In genomic region chr13:40762849-40763248, GRCh38 we compare ENCODE assay signal across 25 cellular contexts. TPM values are rescaled to one million over a fixed set of nuclear protein-coding genes. Genes with fewer than 3 reads are reported as not detected.
DNase-seq lines count a peak whose midpoint lies in the region; ATAC-seq and TF ChIP-seq lines count a peak whose summit lies in the region.
"Had no signal": no experiment of that assay in that cellular context is flagged by ENCODE, and none has a peak within 500 bp of the region (broad histone marks: within the 10 kb centered on the region; RNA-seq: fewer than 3 reads in every experiment).

No MANE protein-coding gene starts in this region.

- DNase-seq in AG04450 (ENCODE audit: low read depth, low spot score): no peak
- no peak for DNase-seq in CD4-positive, CD25-positive, alpha-beta regulatory T cell
- DNase-seq in Karpas-422: peak; percentile 78
- DNase-seq in effector memory CD8-positive, alpha-beta T cell: no peak
- no peak for DNase-seq in NCI-H2196 treated with DMSO at 0.1 percent for 48 hours (lab: John Stamatoyannopoulos, UW; ENCODE audit: unreplicated experiment)
- no peak for DNase-seq in suprapubic skin (ENCODE audit: low spot score in 2 of 2)
- DNase-seq in BE2C: no peak
- DNase-seq: activated CD4-positive, CD25-positive, alpha-beta regulatory T cell; activated CD8-positive, alpha-beta memory T cell treated with anti-CD3 and anti-CD28 coated beads for 24 hours; activated naive CD8-positive, alpha-beta T cell treated with anti-CD3 and anti-CD28 coated beads, Interleukin-2, amount 10 ng/mL, durations not matched to agents 7 days and 5 days; activated T-cell treated with anti-CD3 and anti-CD28 coated beads, Interleukin-2, amount 50 U/mL, for 4 hours; brain microvascular endothelial cell; Caco-2; effector CD8-positive, alpha-beta T cell; H7; KBM-7; mammary epithelial cell; NCI-H1436 treated with DMSO at 0.1 percent for 48 hours; NCI-H510A treated with DMSO at 0.1 percent for 48 hours; occipital lobe had no signal

- no peak for ATAC-seq in CD4-positive, CD25-positive, alpha-beta regulatory T cell (ENCODE audit: low read depth in 2 of 2)
- ATAC-seq in effector memory CD8-positive, alpha-beta T cell (replicated peaks): no peak
- ATAC-seq in GM21786 (IDR thresholded peaks at IDR 0.05; ENCODE audit: unreplicated experiment): no peak
- ATAC-seq: activated T-cell treated with anti-CD3 and anti-CD28 coated beads, Interleukin-2, amount 50 U/mL, for 4 hours; esophagus mucosa had no signal

- peaks cover 21 to 60% (median 30%) of the 10 kb centered on the region in 4 donors for H3K4me1 Mint-ChIP-seq in CD4-positive, CD25-positive, alpha-beta regulatory T cell
- H3K4me1 Mint-ChIP-seq in effector memory CD8-positive, alpha-beta T cell (ENCODE audit: low read depth in 2 of 2): peaks cover 21% of the 10 kb centered on the region in 2 donors

- H4K20me1 ChIP-seq in Karpas-422 (ENCODE audit: insufficient read depth, low read depth, low read length): no peaks in the 10 kb centered on the region

- WGBS in suprapubic skin: 75% methylated on average over 1 of the region's 1 CpG

- H3K27ac ChIP-seq in AG04450 (ENCODE audit: low read depth, low read length): peak overlapping the region; percentile 23
- H3K27ac ChIP-seq in CD4-positive, CD25-positive, alpha-beta regulatory T cell (ENCODE audit: insufficient read depth, low read length, poor library complexity, severe bottlenecking): no peak overlapping the region
- peak overlapping the region; percentile 96 for H3K27ac ChIP-seq in Karpas-422 (ENCODE audit: low read length)
- H3K27ac ChIP-seq in suprapubic skin: no peak overlapping the region
- H3K27ac ChIP-seq: brain microvascular endothelial cell, RWPE1, SK-N-MC, thoracic aorta had no signal

- H3K4me3 ChIP-seq in AG04450 (ENCODE audit: low read depth, low read length) (no peak overlapping the region), Karpas-422 (ENCODE audit: low read length) (0 out of 2 replicates have a peak overlapping the region, but pooled peaks have one; percentile 36), suprapubic skin (no peak overlapping the region), BE2C (ENCODE audit: low read depth, low read length) (no peak overlapping the region)
- no peak overlapping the region for H3K4me3 ChIP-seq in CD4-positive, CD25-positive, alpha-beta regulatory T cell (ENCODE audit: low read depth, low read length)
- H3K4me3 ChIP-seq: SK-N-MC, thoracic aorta had no signal

- peaks cover 32% of the 10 kb centered on the region for H3K36me3 Mint-ChIP-seq in CD4-positive, CD25-positive, alpha-beta regulatory T cell
- H3K36me3 Mint-ChIP-seq in effector memory CD8-positive, alpha-beta T cell (ENCODE audit: insufficient read depth): peaks cover 49% of the 10 kb centered on the region

- no peak for TF ChIP-seq POLR2A in suprapubic skin (IDR thresholded peaks at IDR 0.05)

- H2AFZ ChIP-seq in Karpas-422 (ENCODE audit: low read length): no peak overlapping the region

- no peaks in the 10 kb centered on the region for H3K27me3 Mint-ChIP-seq in CD4-positive, CD25-positive, alpha-beta regulatory T cell
- H3K27me3 Mint-ChIP-seq in effector memory CD8-positive, alpha-beta T cell: no peaks in the 10 kb centered on the region
- H3K27me3 Mint-ChIP-seq: activated naive CD8-positive, alpha-beta T cell treated with anti-CD3 and anti-CD28 coated beads, Interleukin-2, amount 10 ng/mL, durations not matched to agents 7 days and 5 days had no signal

- no peaks in the 10 kb centered on the region for H3K9me3 Mint-ChIP-seq in CD4-positive, CD25-positive, alpha-beta regulatory T cell
- no peaks in the 10 kb centered on the region for H3K9me3 Mint-ChIP-seq in effector memory CD8-positive, alpha-beta T cell
- H3K9me3 Mint-ChIP-seq: activated naive CD8-positive, alpha-beta T cell treated with anti-CD3 and anti-CD28 coated beads, Interleukin-2, amount 10 ng/mL, durations not matched to agents 7 days and 5 days; activated T-cell treated with anti-CD3 and anti-CD28 coated beads, Interleukin-2, amount 50 U/mL, for 4 hours had no signal

- POLR2A ChIA-PET in AG04450 (lab: Yijun Ruan, JAX): no interaction called here

- H3K27ac Mint-ChIP-seq in CD4-positive, CD25-positive, alpha-beta regulatory T cell: peak overlapping the region; percentile 10 to 66 (median 23)
- peak overlapping the region; percentile 72 to 90 for H3K27ac Mint-ChIP-seq in effector memory CD8-positive, alpha-beta T cell

- peaks cover 62% of the 10 kb centered on the region for H3K79me2 ChIP-seq in Karpas-422 (ENCODE audit: low read length)

- CTCF ChIA-PET in AG04450 (lab: Charles Lee): no interaction called here

- peak overlapping the region; percentile 61; the same call in 1 of the 2 replicates for H3K9ac ChIP-seq in Karpas-422 (ENCODE audit: low read length)

- no peaks in the 10 kb centered on the region for H3K9me3 ChIP-seq in AG04450 (ENCODE audit: control insufficient read depth, insufficient read depth, low read length)
- H3K9me3 ChIP-seq in CD4-positive, CD25-positive, alpha-beta regulatory T cell (ENCODE audit: control insufficient read depth in 2 of 2, low read length in 2 of 2): no peaks in the 10 kb centered on the region
- H3K9me3 ChIP-seq in Karpas-422 (ENCODE audit: low read length): no peaks in the 10 kb centered on the region
- H3K9me3 ChIP-seq in suprapubic skin: no peaks in the 10 kb centered on the region
- no peaks in the 10 kb centered on the region for H3K9me3 ChIP-seq in BE2C
- H3K9me3 ChIP-seq: Caco-2, thoracic aorta had no signal

- H3K4me2 ChIP-seq in Karpas-422 (ENCODE audit: low read depth, low read length, poor library complexity, severe bottlenecking): peak overlapping the region; percentile 58

- TF ChIP-seq EP300 in suprapubic skin (IDR thresholded peaks at IDR 0.05): no peak

- peaks cover 34% of the 10 kb centered on the region for H3K36me3 ChIP-seq in CD4-positive, CD25-positive, alpha-beta regulatory T cell (ENCODE audit: control insufficient read depth, insufficient read depth, low read length)
- H3K36me3 ChIP-seq in Karpas-422 (ENCODE audit: insufficient read depth, low read length): peaks cover 29% of the 10 kb centered on the region
- peaks cover 27% of the 10 kb centered on the region for H3K36me3 ChIP-seq in suprapubic skin
- H3K36me3 ChIP-seq in BE2C: peaks cover 9% of the 10 kb centered on the region
- H3K36me3 ChIP-seq: brain microvascular endothelial cell had no signal

- TF ChIP-seq CTCF in AG04450 (IDR thresholded peaks at IDR 0.05; ENCODE audit: low read depth, low read length) (no peak), suprapubic skin (IDR thresholded peaks at IDR 0.05) (no peak), BE2C (IDR thresholded peaks at IDR 0.05; ENCODE audit: low read depth, low read length) (no peak)

- H3K27me3 ChIP-seq in AG04450 (ENCODE audit: control insufficient read depth, insufficient read depth, low read length) (no peaks in the 10 kb centered on the region), Karpas-422 (ENCODE audit: low read length) (no peaks in the 10 kb centered on the region), suprapubic skin (no peaks in the 10 kb centered on the region), BE2C (no peaks in the 10 kb centered on the region)
- no peaks in the 10 kb centered on the region for H3K27me3 ChIP-seq in CD4-positive, CD25-positive, alpha-beta regulatory T cell (ENCODE audit: control insufficient read depth, insufficient read depth, low read length)
- H3K27me3 ChIP-seq: brain microvascular endothelial cell had no signal

- no peak overlapping the region for H3K4me3 Mint-ChIP-seq in CD4-positive, CD25-positive, alpha-beta regulatory T cell
- H3K4me3 Mint-ChIP-seq in effector memory CD8-positive, alpha-beta T cell: no peak overlapping the region
- H3K4me3 Mint-ChIP-seq: activated naive CD8-positive, alpha-beta T cell treated with anti-CD3 and anti-CD28 coated beads, Interleukin-2, amount 10 ng/mL, durations not matched to agents 7 days and 5 days; activated T-cell treated with anti-CD3 and anti-CD28 coated beads, Interleukin-2, amount 50 U/mL, for 4 hours had no signal

- H3K4me1 ChIP-seq in CD4-positive, CD25-positive, alpha-beta regulatory T cell (ENCODE audit: control insufficient read depth, insufficient read depth, low read length, poor library complexity, severe bottlenecking): peaks cover 9% of the 10 kb centered on the region
- H3K4me1 ChIP-seq in Karpas-422 (ENCODE audit: low read length) (peaks cover 88% of the 10 kb centered on the region), suprapubic skin (no peaks in the 10 kb centered on the region), BE2C (no peaks in the 10 kb centered on the region)
- H3K4me1 ChIP-seq: Caco-2 had no signal

- H3K9me2 ChIP-seq in Karpas-422 (replicated peaks; ENCODE audit: insufficient read depth, low read length): no peaks in the 10 kb centered on the region

RNA-seq across cellular contexts. Expression of gene MRPS31, which starts 8.1 kb away (rescaled TPM):
- 16.5 and 22.8 TPM in 2 replicates for polyA plus RNA-seq in AG04450 (2011; rRNA removed)
- polyA minus RNA-seq in AG04450 (2011; rRNA and poly(A)+ RNA removed): 6.0 and 10.8 TPM in 2 replicates
- total RNA-seq in CD4-positive, CD25-positive, alpha-beta regulatory T cell: 21.5 TPM
- 10 to 100 TPM; 50.3 to 71.0 (median 60.2) TPM for polyA plus RNA-seq in CD4-positive, CD25-positive, alpha-beta regulatory T cell
- total RNA-seq in Karpas-422 (2014; rRNA removed; shearing (Covaris generic); ENCODE audit: low replicate concordance): 42.4 and 52.6 TPM in 2 replicates
- total RNA-seq in suprapubic skin: 10 to 100 TPM; 14.4 to 34.8 (median 17.4) TPM
- polyA plus RNA-seq in BE2C (2012; ENCODE audit: insufficient read depth, insufficient read length, low read depth): 29.2 TPM

RNA-seq across cellular contexts. Expression of gene SLC25A15, which starts 26.6 kb away (rescaled TPM):
- 8.1 and 9.9 TPM in 2 replicates for polyA plus RNA-seq in AG04450 (2011; rRNA removed)
- polyA minus RNA-seq in AG04450 (2011; rRNA and poly(A)+ RNA removed): 14.8 and 20.0 TPM in 2 replicates
- 4.8 TPM for total RNA-seq in CD4-positive, CD25-positive, alpha-beta regulatory T cell
- polyA plus RNA-seq in CD4-positive, CD25-positive, alpha-beta regulatory T cell: 10 to 100 TPM in 1 of 4 donors, 1 to 10 TPM in 3; 3.9 to 13.3 (median 7.2) TPM
- 25.3 and 44.5 TPM in 2 replicates for total RNA-seq in Karpas-422 (2014; rRNA removed; shearing (Covaris generic); ENCODE audit: low replicate concordance)
- 10 to 100 TPM in 1 of 4 donors, 1 to 10 TPM in 3; 4.2 to 12.1 (median 6.6) TPM for total RNA-seq in suprapubic skin
- 16.2 TPM for polyA plus RNA-seq in BE2C (2012; ENCODE audit: insufficient read depth, insufficient read length, low read depth)

Comparison
In these comparisons a context has a peak if more than half of its experiments do, and no peak if none do; other contexts are left out.
1. H3K27ac ChIP-seq: peak in AG04450 (single experiment) and Karpas-422 (single experiment); none in CD4-positive, CD25-positive, alpha-beta regulatory T cell (single experiment) and suprapubic skin (single experiment).